ENCODE assay signal across 15 cellular contexts in the genomic region with DNA sequence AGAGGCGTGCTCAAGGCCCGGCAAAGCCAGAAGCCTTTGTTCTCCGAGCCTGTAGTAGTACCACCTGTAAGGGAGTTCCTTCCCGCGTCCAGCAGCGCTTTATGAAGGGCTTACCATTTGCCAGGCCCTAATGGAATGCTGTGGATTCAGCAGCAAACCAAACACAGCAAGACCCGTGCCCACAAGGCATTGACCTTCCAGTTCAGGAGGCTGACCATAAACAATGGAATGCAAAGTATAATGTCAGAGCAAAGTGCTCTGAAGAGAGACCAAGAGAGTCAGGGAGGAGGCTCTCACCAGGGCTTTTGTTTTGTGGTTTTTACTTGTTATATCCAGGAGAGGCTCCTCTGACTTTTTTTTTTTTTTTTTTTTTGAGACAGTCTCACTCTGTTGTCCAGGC.
A peak's percentile ranks its signal among the peaks of the same experiment; 100 is the strongest.
DNase-seq lines count a peak whose midpoint lies in the region; FAIRE-seq and TF ChIP-seq lines count a peak whose summit lies in the region.
"Had no signal": no experiment of that assay in that cellular context is flagged by ENCODE, and none has a peak within 500 bp of the region (broad histone marks: within the 10 kb centered on the region; RNA-seq: fewer than 3 reads in every experiment).

No MANE protein-coding gene starts in this region.

- intact Hi-C loops in vagina (cut with DNase I): no loop called here

- TF ChIP-seq POLR2A in H54 (IDR thresholded peaks at IDR 0.05; ENCODE audit: low read depth, low read length): no peak
- TF ChIP-seq POLR2A in vagina (IDR thresholded peaks at IDR 0.05): no peak

- H3K9me3 ChIP-seq in AG04450 (ENCODE audit: control insufficient read depth, insufficient read depth, low read length) (no peaks in the 10 kb centered on the region), vagina (no peaks in the 10 kb centered on the region)
- H3K9me3 ChIP-seq: BE2C, tibial nerve had no signal

- no peak for FAIRE-seq in H54 (lab: Jason Lieb, UNC)
- FAIRE-seq: keratinocyte had no signal

- CTCF ChIA-PET in AG04450 (lab: Charles Lee): no interaction called here

- peak; percentile 34 for DNase-seq in AG04450 (ENCODE audit: low read depth, low spot score)
- DNase-seq in H54 (ENCODE audit: insufficient read length, low spot score): peak; percentile 56
- DNase-seq in T1000 (lab: John Stamatoyannopoulos, UW): peak; percentile 80
- peak; percentile 52 for DNase-seq in foreskin melanocyte
- no peak for DNase-seq in hippocampal formation (lab: John Stamatoyannopoulos, UW)
- no peak for DNase-seq in vagina (ENCODE audit: extremely low spot score in 2 of 2)
- DNase-seq in Ammon's horn (ENCODE audit: low spot score): no peak
- no peak for DNase-seq in NCI-H748 (lab: John Stamatoyannopoulos, UW; ENCODE audit: unreplicated experiment)
- DNase-seq: BE2C; GF-D8; naive thymus-derived CD8-positive, alpha-beta T cell; SHP77 treated with DMSO at 0.1 percent for 48 hours had no signal

- TF ChIP-seq CTCF in AG04450 (IDR thresholded peaks at IDR 0.05; ENCODE audit: low read depth, low read length): no peak
- no peak for TF ChIP-seq CTCF in vagina (IDR thresholded peaks at IDR 0.05)

- POLR2A ChIA-PET in AG04450 (lab: Yijun Ruan, JAX): no interaction called here

- H3K4me3 ChIP-seq in AG04450 (ENCODE audit: low read depth, low read length): no peak overlapping the region
- H3K4me3 ChIP-seq in vagina: no peak overlapping the region
- H3K4me3 ChIP-seq: esophagus muscularis mucosa, tibial nerve had no signal

- H3K27ac ChIP-seq in AG04450 (ENCODE audit: low read depth, low read length) (peak overlapping the region; percentile 0), vagina (no peak overlapping the region)
- H3K27ac ChIP-seq: esophagus muscularis mucosa had no signal

- no peaks in the 10 kb centered on the region for H3K36me3 ChIP-seq in vagina
- H3K36me3 ChIP-seq: BE2C, esophagus muscularis mucosa, tibial nerve had no signal

- H3K27me3 ChIP-seq in AG04450 (ENCODE audit: control insufficient read depth, insufficient read depth, low read length): no peaks in the 10 kb centered on the region
- no peaks in the 10 kb centered on the region for H3K27me3 ChIP-seq in vagina
- H3K27me3 ChIP-seq: BE2C, esophagus muscularis mucosa, tibial nerve had no signal

- no peaks in the 10 kb centered on the region for H3K4me1 ChIP-seq in vagina
- H3K4me1 ChIP-seq: BE2C, esophagus muscularis mucosa had no signal

Comparison
In these comparisons a context has a peak if more than half of its experiments do, and no peak if none do; other contexts are left out.
1. DNase-seq: peak in AG04450 (single experiment), H54 (single experiment), T1000 (single experiment) and foreskin melanocyte (single experiment); none in hippocampal formation (0 of 2), vagina (0 of 2), Ammon's horn (single experiment) and NCI-H748 (single experiment).